In genomic region chr16:57735755-57736418, GRCh38 we compare ENCODE assay signal across 8 cellular contexts. TPM values are rescaled to one million over a fixed set of nuclear protein-coding genes. Genes with fewer than 3 reads are reported as not detected.
DNase-seq lines count a peak whose midpoint lies in the region; FAIRE-seq and TF ChIP-seq lines count a peak whose summit lies in the region.

TSS of gene KATNB1 (plus strand) at chr16:57735770. CDS start at chr16:57737244, 1,474 bp downstream.

- peaks cover 7% of the 10 kb centered on the region for H3K36me3 Mint-ChIP-seq in astrocyte (ENCODE audit: low read depth, unreplicated experiment)

- H3K9me3 ChIP-seq in HUES64 (ENCODE audit: insufficient read depth, low read depth, low read length): no peaks in the 10 kb centered on the region
- no peaks in the 10 kb centered on the region for H3K9me3 ChIP-seq in astrocyte (ENCODE audit: insufficient read depth, low read depth, low read length)
- no peaks in the 10 kb centered on the region for H3K9me3 ChIP-seq in keratinocyte (ENCODE audit: control insufficient read depth, low read depth, low read length)
- no peaks in the 10 kb centered on the region for H3K9me3 ChIP-seq in stomach

- WGBS in HUES64: 2% methylated on average over 35 of the region's 35 CpGs
- WGBS in stomach, 5 donors: 0 to 2% (median 1%) methylated on average over 30 to 35 of the region's 35 CpGs

- no peaks in the 10 kb centered on the region for H3K27me3 ChIP-seq in HUES64 (ENCODE audit: insufficient read depth, low read length)
- no peaks in the 10 kb centered on the region for H3K27me3 ChIP-seq in astrocyte (ENCODE audit: insufficient read depth, low read length)
- no peaks in the 10 kb centered on the region for H3K27me3 ChIP-seq in keratinocyte (ENCODE audit: control insufficient read depth, extremely low read depth, insufficient read depth, low read length)
- H3K27me3 ChIP-seq in stomach: no peaks in the 10 kb centered on the region

- peak within 1 kb of the TSS; percentile 94 for H3K4me3 Mint-ChIP-seq in astrocyte (ENCODE audit: unreplicated experiment)

- no peak for DNase-seq in GM12864 (ENCODE audit: low read depth)
- peak; percentile 7 for DNase-seq in astrocyte (ENCODE audit: low read depth)
- DNase-seq in keratinocyte (ENCODE audit: low read depth, low spot score): no peak
- DNase-seq in stomach: no peak
- no peak for DNase-seq in posterior vena cava (ENCODE audit: low spot score)
- no peak for DNase-seq in NCI-H1930 (lab: John Stamatoyannopoulos, UW)
- no peak for DNase-seq in COLO829 (ENCODE audit: low spot score)

- H4K20me1 ChIP-seq in astrocyte (ENCODE audit: insufficient read depth, low read length): no peaks in the 10 kb centered on the region
- H4K20me1 ChIP-seq in keratinocyte (ENCODE audit: control insufficient read depth, extremely low read depth, insufficient read depth, low read length): no peaks in the 10 kb centered on the region

- H3K79me2 ChIP-seq in astrocyte (ENCODE audit: insufficient read depth, low read length) (peaks cover 4% of the 10 kb centered on the region), keratinocyte (ENCODE audit: control insufficient read depth, insufficient read depth, low read length) (peaks cover 4% of the 10 kb centered on the region)

- H3K9ac ChIP-seq in HUES64 (ENCODE audit: low read depth, low read length) (peak within 1 kb of the TSS; percentile 94), astrocyte (ENCODE audit: low read length) (peak within 1 kb of the TSS; percentile 90), keratinocyte (ENCODE audit: control insufficient read depth, extremely low read depth, insufficient read depth, low read length) (peak within 1 kb of the TSS; percentile 97)

- H3K4me1 ChIP-seq in HUES64 (ENCODE audit: insufficient read depth, low read length) (peaks cover 5% of the 10 kb centered on the region; the same call in 1 of the 2 replicates), astrocyte (ENCODE audit: insufficient read depth, low read length) (peaks cover 23% of the 10 kb centered on the region), keratinocyte (ENCODE audit: control insufficient read depth, extremely low read depth, insufficient read depth, low read length) (peaks cover 33% of the 10 kb centered on the region), stomach (peaks cover 14 to 40% (median 23%) of the 10 kb centered on the region in 4 donors)

- TF ChIP-seq EP300 in stomach (IDR thresholded peaks at IDR 0.05): no peak

- no peaks in the 10 kb centered on the region for H3K9me3 Mint-ChIP-seq in astrocyte (ENCODE audit: unreplicated experiment)

- TF ChIP-seq CTCF in GM12864 (IDR thresholded peaks at IDR 0.05; ENCODE audit: low read depth, low read length, missing control alignments) (no peak), astrocyte (IDR thresholded peaks at IDR 0.05; ENCODE audit: insufficient read depth, low read depth, low read length) (no peak), keratinocyte (optimal IDR thresholded peaks at IDR 0.05 in 1 of 3, IDR thresholded peaks at IDR 0.05 in 1 of 3, conservative IDR thresholded peaks at IDR 0.05 in 1 of 3; ENCODE audit: extremely low read depth in 1 of 3, insufficient read depth in 2 of 3, low read length in 3 of 3) (no peak), stomach (IDR thresholded peaks at IDR 0.05) (no peak)

- H3K36me3 ChIP-seq in HUES64 (ENCODE audit: insufficient read depth, low read length) (peaks cover 10% of the 10 kb centered on the region; the same call in 1 of the 2 replicates), astrocyte (ENCODE audit: insufficient read depth, low read length) (no peaks in the 10 kb centered on the region), keratinocyte (ENCODE audit: control insufficient read depth in 2 of 2, extremely low read depth in 1 of 2, insufficient read depth in 2 of 2, low read length in 2 of 2) (peaks cover 0 to 7% of the 10 kb centered on the region in 2 experiments), stomach (peaks cover 0 to 22% (median 2%) of the 10 kb centered on the region in 4 donors)

- peaks cover 13% of the 10 kb centered on the region for H3K4me1 Mint-ChIP-seq in astrocyte (ENCODE audit: low read depth, unreplicated experiment)

- FAIRE-seq in astrocyte (lab: Jason Lieb, UNC) (no peak), keratinocyte (lab: Jason Lieb, UNC) (no peak)

- no peaks in the 10 kb centered on the region for H3K9me1 ChIP-seq in keratinocyte (ENCODE audit: control insufficient read depth, extremely low read depth, insufficient read depth, low read length)

- TF ChIP-seq POLR2A in stomach (IDR thresholded peaks at IDR 0.05): no peak

- H3K27ac Mint-ChIP-seq in astrocyte (ENCODE audit: unreplicated experiment): peak within 1 kb of the TSS; percentile 98

- intact Hi-C loops in stomach (cut with DNase I; ENCODE audit: low total_unique reads): no loop called here
- intact Hi-C loops in posterior vena cava (cut with DNase I): no loop called here

- H3K4me3 ChIP-seq in GM12864 (ENCODE audit: low read depth, low read length): peak within 1 kb of the TSS; percentile 83
- peak within 1 kb of the TSS; percentile 86 for H3K4me3 ChIP-seq in HUES64 (ENCODE audit: low read length)
- H3K4me3 ChIP-seq in astrocyte (ENCODE audit: insufficient read depth, low read depth, low read length): peak within 1 kb of the TSS; percentile 75
- H3K4me3 ChIP-seq in keratinocyte (ENCODE audit: control insufficient read depth in 2 of 3, extremely low read depth in 1 of 3, insufficient read depth in 2 of 3, low read depth in 1 of 3, low read length in 3 of 3): peak within 1 kb of the TSS; percentile 85 to 99 (median 92)
- H3K4me3 ChIP-seq in stomach: peak within 1 kb of the TSS; percentile 77 to 97 (median 92)

- H3K4me2 ChIP-seq in astrocyte (ENCODE audit: low read length) (peak within 1 kb of the TSS; percentile 99), keratinocyte (ENCODE audit: control insufficient read depth, extremely low read depth, insufficient read depth, low read depth, low read length) (peak within 1 kb of the TSS; percentile 99)

- no peaks in the 10 kb centered on the region for H3K27me3 Mint-ChIP-seq in astrocyte (ENCODE audit: low read depth, unreplicated experiment)

- H2AFZ ChIP-seq in astrocyte (ENCODE audit: low read depth, low read length) (peak within 1 kb of the TSS; percentile 90), keratinocyte (ENCODE audit: control insufficient read depth, low read length) (peak within 1 kb of the TSS; percentile 94)

- H3K27ac ChIP-seq in HUES64 (ENCODE audit: low read depth, low read length) (peak within 1 kb of the TSS; percentile 93), astrocyte (ENCODE audit: low read depth, low read length) (peak within 1 kb of the TSS; percentile 90), keratinocyte (ENCODE audit: control insufficient read depth, insufficient read depth, low read length) (peak within 1 kb of the TSS; percentile 93), stomach (peak within 1 kb of the TSS; percentile 82 to 93 (median 87))

- dilution Hi-C loops in keratinocyte (cut with MboI; ENCODE audit: extremely low pct_ligation_motif_present, low sequenced_read_pairs): no loop called here

RNA-seq across cellular contexts. Expression of gene KATNB1, which starts in this region (rescaled TPM):
- polyA plus RNA-seq in HUES64 (2013, experiment 1 of 2): 28.1 TPM
- polyA plus RNA-seq in HUES64 (2013, experiment 2 of 2): 29.4 TPM
- total RNA-seq in astrocyte (21.1 and 28.6 TPM in 2 replicates), stomach (10 to 100 TPM in 4 of 5 donors, 1 to 10 TPM in 1; 6.7 to 58.5 (median 25.7) TPM), posterior vena cava (10 to 100 TPM in 1 of 2 donors, 1 to 10 TPM in 1; 9.1 to 12.8 TPM)
- polyA plus RNA-seq in keratinocyte (18.9 to 21.8 TPM (median 20.6 TPM) in 3 replicates), stomach (10 to 100 TPM; 12.7 to 13.5 (median 13.3) TPM)
- 28.6 TPM for polyA plus RNA-seq in keratinocyte (2011; ENCODE audit: low read depth)
- polyA plus RNA-seq in keratinocyte (2011; cell fraction: cytosol; rRNA removed): 12.2 and 26.1 TPM in 2 replicates
- polyA plus RNA-seq in keratinocyte (2011; cell fraction: nucleus; rRNA removed): 28.5 and 40.1 TPM in 2 replicates
- polyA plus RNA-seq in keratinocyte (2012; ENCODE audit: low replicate concordance): 17.8 and 21.1 TPM in 2 replicates
- polyA minus RNA-seq in keratinocyte: 17.5 to 38.7 TPM (median 26.3 TPM) in 3 replicates
- 29.4 TPM for polyA minus RNA-seq in keratinocyte (2011; cell fraction: cytosol; rRNA and poly(A)+ RNA removed)
- polyA minus RNA-seq in keratinocyte (2011; cell fraction: nucleus; rRNA and poly(A)+ RNA removed): 16.4 and 22.3 TPM in 2 replicates
